In genomic region chr17:63356275-63356905, GRCh38 we compare ENCODE assay signal across 11 cellular contexts.
DNase-seq lines count a peak whose midpoint lies in the region; ATAC-seq and TF ChIP-seq lines count a peak whose summit lies in the region.
"Had no signal": no experiment of that assay in that cellular context is flagged by ENCODE, and none has a peak within 500 bp of the region (broad histone marks: within the 10 kb centered on the region; RNA-seq: fewer than 3 reads in every experiment).

No MANE protein-coding gene starts in this region.

- intact Hi-C loops in Panc1 (cut with micrococcal nuclease; ENCODE audit: unreplicated experiment): no loop called here

- BruUV-seq in Panc1 (replicated peaks; lab: Mats Ljungman, UMichigan): no TSS peak

- no peak overlapping the region for H3K9ac ChIP-seq in MM.1S (ENCODE audit: low read length)

- no peaks in the 10 kb centered on the region for H4K20me1 ChIP-seq in MM.1S (ENCODE audit: insufficient read depth, low read length)

- no peak overlapping the region for H3K4me2 ChIP-seq in MM.1S (ENCODE audit: low read depth, low read length)

- ATAC-seq in Panc1: peak; percentile 80
- ATAC-seq: CD8-positive, alpha-beta T cell; lower lobe of right lung had no signal

- POLR2A ChIA-PET in Panc1 (lab: Charles Lee): no interaction called here

- in situ Hi-C loops in Panc1 (cut with HindIII; ENCODE audit: low pct_unique_long_range_greater_than_20kb, low sequenced_read_pairs): no loop called here

- no peaks in the 10 kb centered on the region for H3K79me2 ChIP-seq in MM.1S (ENCODE audit: low read length)

- peaks cover 3% of the 10 kb centered on the region; the same call in 1 of the 2 replicates for H3K4me1 ChIP-seq in Panc1 (ENCODE audit: control insufficient read depth, insufficient read depth, low read length)
- no peaks in the 10 kb centered on the region for H3K4me1 ChIP-seq in MM.1S (ENCODE audit: low read length)
- H3K4me1 ChIP-seq: lower lobe of right lung, upper lobe of left lung had no signal

- no peaks in the 10 kb centered on the region for H3F3A ChIP-seq in MM.1S (ENCODE audit: insufficient read depth, low read length)

- H2AFZ ChIP-seq in MM.1S (ENCODE audit: low read length): no peak overlapping the region

- DNase-seq in AG08396 (ENCODE audit: low spot score): peak; percentile 58
- peak; percentile 24 for DNase-seq in Panc1 (ENCODE audit: low read depth, low spot score)
- peak; percentile 77 for DNase-seq in epidermal melanocyte (ENCODE audit: insufficient read length, low spot score)
- DNase-seq in myocyte (ENCODE audit: low read depth): peak; percentile 78
- DNase-seq in MM.1S: no peak
- no peak for DNase-seq in activated CD4-positive, alpha-beta T cell treated with anti-CD3 and anti-CD28 coated beads for 4 hours
- DNase-seq in amygdala (lab: John Stamatoyannopoulos, UW): no peak
- no peak for DNase-seq in activated T-cell treated with anti-CD3 and anti-CD28 coated beads for 4 hours
- DNase-seq: CD8-positive, alpha-beta T cell; lower lobe of right lung; upper lobe of left lung had no signal

- H3K9me3 ChIP-seq in Panc1 (ENCODE audit: control insufficient read depth, insufficient read depth, low read depth, low read length) (no peaks in the 10 kb centered on the region), MM.1S (replicated peaks; ENCODE audit: insufficient read depth, low read length) (no peaks in the 10 kb centered on the region)
- H3K9me3 ChIP-seq: lower lobe of right lung, upper lobe of left lung had no signal

- TF ChIP-seq CTCF in Panc1 (IDR thresholded peaks at IDR 0.05) (no peak), MM.1S (IDR thresholded peaks at IDR 0.05; ENCODE audit: low read length) (no peak)

- H3K27ac ChIP-seq in Panc1 (ENCODE audit: low read length) (no peak overlapping the region), MM.1S (ENCODE audit: low read length) (no peak overlapping the region)
- H3K27ac ChIP-seq: lower lobe of right lung, upper lobe of left lung had no signal

- no peaks in the 10 kb centered on the region for H3K27me3 ChIP-seq in Panc1 (ENCODE audit: control insufficient read depth, insufficient read depth, low read length)
- H3K27me3 ChIP-seq in MM.1S (replicated peaks; ENCODE audit: insufficient read depth, low read length): no peaks in the 10 kb centered on the region
- H3K27me3 ChIP-seq: upper lobe of left lung had no signal

- H3K4me3 ChIP-seq in Panc1 (ENCODE audit: low read depth in 2 of 2, low read length in 2 of 2): no peak overlapping the region
- no peak overlapping the region for H3K4me3 ChIP-seq in MM.1S (ENCODE audit: low read length)
- H3K4me3 ChIP-seq: lower lobe of right lung, upper lobe of left lung had no signal

- CTCF ChIA-PET in Panc1 (lab: Charles Lee): no interaction called here

- no peaks in the 10 kb centered on the region for H3K36me3 ChIP-seq in Panc1 (ENCODE audit: control insufficient read depth, insufficient read depth, low read length)
- no peaks in the 10 kb centered on the region for H3K36me3 ChIP-seq in MM.1S (replicated peaks; ENCODE audit: insufficient read depth, low read length)

- H3K9me2 ChIP-seq in MM.1S (replicated peaks; ENCODE audit: insufficient read depth, low read length): no peaks in the 10 kb centered on the region

Comparison
In these comparisons a context has a peak if more than half of its experiments do, and no peak if none do; other contexts are left out.
1. DNase-seq: peak in AG08396 (single experiment), Panc1 (single experiment), epidermal melanocyte (single experiment) and myocyte (single experiment); none in MM.1S (single experiment), activated CD4-positive, alpha-beta T cell treated with anti-CD3 and anti-CD28 coated beads for 4 hours (0 of 2), amygdala (0 of 56) and activated T-cell treated with anti-CD3 and anti-CD28 coated beads for 4 hours (single experiment).